In genomic region chr22:39994046-39994565, GRCh38 we compare ENCODE assay signal across 11 cellular contexts. TPM values are rescaled to one million over a fixed set of nuclear protein-coding genes. Genes with fewer than 3 reads are reported as not detected.
DNase-seq lines count a peak whose midpoint lies in the region; ATAC-seq and TF ChIP-seq lines count a peak whose summit lies in the region.
"Had no signal": no experiment of that assay in that cellular context is flagged by ENCODE, and none has a peak within 500 bp of the region (broad histone marks: within the 10 kb centered on the region; RNA-seq: fewer than 3 reads in every experiment).

No MANE protein-coding gene starts in this region.

- H3K4me2 ChIP-seq in SK-N-SH, result no peak overlapping the region

- H3K79me2 ChIP-seq in SK-N-SH (ENCODE audit: insufficient read depth), result no peaks in the 10 kb centered on the region

- no peaks in the 10 kb centered on the region for H3K36me3 Mint-ChIP-seq in activated T-cell treated with anti-CD3 and anti-CD28 coated beads, Interleukin-2, amount 50 U/mL, for 72 hours (ENCODE audit: insufficient read depth in 2 of 2)
- no peaks in the 10 kb centered on the region for H3K36me3 Mint-ChIP-seq in stimulated activated memory B cell treated with anti-CD40 and anti-IgM and Interleukin-4, amounts not matched to agents 10 μg/mL and 1 μg/mL and 100 μg/mL, for 72 hours

- no peak for TF ChIP-seq EP300 in SK-N-SH (IDR thresholded peaks at IDR 0.05; ENCODE audit: borderline replicate concordance in 1 of 2, low read depth in 1 of 2, low read length in 1 of 2)

- peaks cover 39% of the 10 kb centered on the region for H3K27me3 Mint-ChIP-seq in activated T-cell treated with anti-CD3 and anti-CD28 coated beads, Interleukin-2, amount 50 U/mL, for 72 hours (ENCODE audit: low read depth)
- H3K27me3 Mint-ChIP-seq in stimulated activated memory B cell treated with anti-CD40 and anti-IgM and Interleukin-4, amounts not matched to agents 10 μg/mL and 1 μg/mL and 100 μg/mL, for 72 hours, result peaks cover 51% of the 10 kb centered on the region

- POLR2A ChIA-PET in SK-N-SH (lab: Yijun Ruan, JAX), result no interaction called here

- 73% methylated on average over 9 of the region's 20 CpGs for WGBS in SK-N-SH (ENCODE audit: low lambda C conversion rate)

- peak; percentile 52 to 63 for ATAC-seq in activated T-cell treated with anti-CD3 and anti-CD28 coated beads, Interleukin-2, amount 50 U/mL, for 72 hours (replicated peaks in 1 of 2)
- peak; percentile 34 for ATAC-seq in stimulated activated memory B cell treated with anti-CD40 and anti-IgM and Interleukin-4, amounts not matched to agents 10 μg/mL and 1 μg/mL and 100 μg/mL, for 72 hours
- ATAC-seq in GM21723 (IDR thresholded peaks at IDR 0.05; ENCODE audit: unreplicated experiment), result no peak

- no peaks in the 10 kb centered on the region for H3K27me3 ChIP-seq in SK-N-SH (ENCODE audit: insufficient read depth)

- no peak for TF ChIP-seq CTCF in SK-N-SH (IDR thresholded peaks at IDR 0.05)

- H3K4me3 ChIP-seq in SK-N-MC, result no peak overlapping the region
- peak overlapping the region; percentile 14 for H3K4me3 ChIP-seq in iPS-11a (ENCODE audit: low read depth, low read length)
- no peak overlapping the region for H3K4me3 ChIP-seq in SK-N-SH (ENCODE audit: low read depth in 2 of 2, low read length in 1 of 2)

- H3K27ac ChIP-seq in SK-N-MC (peak overlapping the region; percentile 64), SK-N-SH (ENCODE audit: low read depth in 2 of 2, low read length in 1 of 2) (no peak overlapping the region)

- no peaks in the 10 kb centered on the region for H3K36me3 ChIP-seq in SK-N-MC (ENCODE audit: insufficient read depth, low read length)
- no peaks in the 10 kb centered on the region for H3K36me3 ChIP-seq in SK-N-SH (replicated peaks in 1 of 2; ENCODE audit: control insufficient read depth in 1 of 2, insufficient read depth in 2 of 2, low read length in 1 of 2)

- no peak overlapping the region for H3K9ac ChIP-seq in SK-N-MC (ENCODE audit: insufficient read length)
- no peak overlapping the region for H3K9ac ChIP-seq in SK-N-SH

- H3K4me1 Mint-ChIP-seq in activated T-cell treated with anti-CD3 and anti-CD28 coated beads, Interleukin-2, amount 50 U/mL, for 72 hours (ENCODE audit: low read depth), result peaks cover 13% of the 10 kb centered on the region
- H3K4me1 Mint-ChIP-seq in stimulated activated memory B cell treated with anti-CD40 and anti-IgM and Interleukin-4, amounts not matched to agents 10 μg/mL and 1 μg/mL and 100 μg/mL, for 72 hours, result peaks cover 7% of the 10 kb centered on the region

- H3K27ac Mint-ChIP-seq in activated T-cell treated with anti-CD3 and anti-CD28 coated beads, Interleukin-2, amount 50 U/mL, for 72 hours, result no peak overlapping the region
- peak overlapping the region; percentile 15 for H3K27ac Mint-ChIP-seq in stimulated activated memory B cell treated with anti-CD40 and anti-IgM and Interleukin-4, amounts not matched to agents 10 μg/mL and 1 μg/mL and 100 μg/mL, for 72 hours

- peaks cover 0 to 17% of the 10 kb centered on the region in 2 experiments; a peak in 1 of 4 replicates for H3K4me1 ChIP-seq in SK-N-SH (ENCODE audit: control insufficient read depth in 1 of 2, insufficient read depth in 2 of 2, low read depth in 1 of 2, low read length in 1 of 2)

- no peaks in the 10 kb centered on the region for H3K9me3 Mint-ChIP-seq in activated T-cell treated with anti-CD3 and anti-CD28 coated beads, Interleukin-2, amount 50 U/mL, for 72 hours
- no peaks in the 10 kb centered on the region for H3K9me3 Mint-ChIP-seq in stimulated activated memory B cell treated with anti-CD40 and anti-IgM and Interleukin-4, amounts not matched to agents 10 μg/mL and 1 μg/mL and 100 μg/mL, for 72 hours

- TF ChIP-seq RAD21 in SK-N-SH (IDR thresholded peaks at IDR 0.05; ENCODE audit: low read length), result no peak

- H3K9me2 ChIP-seq in SK-N-SH, result no peaks in the 10 kb centered on the region

- no peaks in the 10 kb centered on the region for H3K9me3 ChIP-seq in SK-N-MC (ENCODE audit: low read depth, low read length)
- no peaks in the 10 kb centered on the region for H3K9me3 ChIP-seq in SK-N-SH

- no peak for DNase-seq in SK-N-MC (ENCODE audit: low read depth, low spot score)
- peak; percentile 25 to 57 for DNase-seq in activated T-cell treated with anti-CD3 and anti-CD28 coated beads, Interleukin-2, amount 50 U/mL, for 72 hours
- no peak for DNase-seq in SK-N-SH
- no peak for DNase-seq in NCI-H2081 treated with DMSO at 0.1 percent for 48 hours (lab: John Stamatoyannopoulos, UW)
- no peak for DNase-seq in NCI-H1417 treated with DMSO at 0.1 percent for 48 hours (lab: John Stamatoyannopoulos, UW)
- DNase-seq: SHP77 had no signal

- H4K20me1 ChIP-seq in SK-N-SH (ENCODE audit: insufficient read depth), result no peaks in the 10 kb centered on the region

- H3K4me3 Mint-ChIP-seq in activated T-cell treated with anti-CD3 and anti-CD28 coated beads, Interleukin-2, amount 50 U/mL, for 72 hours, result peak overlapping the region; percentile 68 to 76
- H3K4me3 Mint-ChIP-seq in stimulated activated memory B cell treated with anti-CD40 and anti-IgM and Interleukin-4, amounts not matched to agents 10 μg/mL and 1 μg/mL and 100 μg/mL, for 72 hours, result peak overlapping the region; percentile 10

- no peak overlapping the region for H2AFZ ChIP-seq in SK-N-SH (ENCODE audit: low read depth)

- H3F3A ChIP-seq in SK-N-SH (replicated peaks; ENCODE audit: insufficient read depth), result no peaks in the 10 kb centered on the region

- CTCF ChIA-PET in SK-N-SH (lab: Yijun Ruan, JAX), result no interaction called here

TF ChIP-seq in SK-N-SH, 30 proteins besides CTCF, POLR2A, EP300 and RAD21:
- TF ChIP-seq ELF1 (IDR thresholded peaks at IDR 0.05), result no peak
- TF ChIP-seq SMC3 (IDR thresholded peaks at IDR 0.05; ENCODE audit: low read depth, low read length), result no peak
- TF ChIP-seq CHD2 (IDR thresholded peaks at IDR 0.05; ENCODE audit: low read length, partially characterized antibody), result no peak
- no peak for TF ChIP-seq SIN3A (IDR thresholded peaks at IDR 0.05; ENCODE audit: borderline replicate concordance, low read depth, low read length)
- TF ChIP-seq FOXJ3 (CRISPR knock-in tag; IDR thresholded peaks at IDR 0.05), result no peak
- TF ChIP-seq RCOR1 (IDR thresholded peaks at IDR 0.05; ENCODE audit: low read length), result no peak
- no peak for TF ChIP-seq YY1 (IDR thresholded peaks at IDR 0.05; ENCODE audit: low read depth)
- TF ChIP-seq, protein P1, sequence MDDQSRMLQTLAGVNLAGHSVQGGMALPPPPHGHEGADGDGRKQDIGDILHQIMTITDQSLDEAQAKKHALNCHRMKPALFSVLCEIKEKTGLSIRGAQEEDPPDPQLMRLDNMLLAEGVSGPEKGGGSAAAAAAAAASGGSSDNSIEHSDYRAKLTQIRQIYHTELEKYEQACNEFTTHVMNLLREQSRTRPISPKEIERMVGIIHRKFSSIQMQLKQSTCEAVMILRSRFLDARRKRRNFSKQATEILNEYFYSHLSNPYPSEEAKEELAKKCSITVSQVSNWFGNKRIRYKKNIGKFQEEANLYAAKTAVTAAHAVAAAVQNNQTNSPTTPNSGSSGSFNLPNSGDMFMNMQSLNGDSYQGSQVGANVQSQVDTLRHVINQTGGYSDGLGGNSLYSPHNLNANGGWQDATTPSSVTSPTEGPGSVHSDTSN (IDR thresholded peaks at IDR 0.05), result no peak
- no peak for TF ChIP-seq POLR2AphosphoS5 (IDR thresholded peaks at IDR 0.05; ENCODE audit: low read depth, low read length)
- no peak for TF ChIP-seq MEF2A (IDR thresholded peaks at IDR 0.05; ENCODE audit: borderline replicate concordance, low read depth)
- TF ChIP-seq NRF1 (IDR thresholded peaks at IDR 0.05; ENCODE audit: low read depth, low read length), result no peak
- no peak for TF ChIP-seq JUND (IDR thresholded peaks at IDR 0.05)
- no peak for TF ChIP-seq TCF12 (IDR thresholded peaks at IDR 0.05)

RNA-seq across cellular contexts. Expression of gene FAM83F, which starts 0.6 kb away (rescaled TPM):
- under 1 TPM; 0.81 to 0.89 TPM for total RNA-seq in activated T-cell treated with anti-CD3 and anti-CD28 coated beads, Interleukin-2, amount 50 U/mL, for 72 hours
- not detected in 2 replicates for polyA plus RNA-seq in SK-N-SH (2012; rRNA removed)
- not detected in 2 replicates for polyA plus RNA-seq in SK-N-SH (2012; cell fraction: cytosol; rRNA removed)
- not detected in 2 replicates for polyA plus RNA-seq in SK-N-SH (2012; cell fraction: nucleus; rRNA removed)
- total RNA-seq: fibroblast of lung had no signal
- polyA plus RNA-seq: fibroblast of lung had no signal

RNA-seq across cellular contexts. Expression of gene TMA7B, which starts 33.9 kb away (rescaled TPM):
- 1 to 10 TPM; 1.4 to 2.5 TPM for total RNA-seq in activated T-cell treated with anti-CD3 and anti-CD28 coated beads, Interleukin-2, amount 50 U/mL, for 72 hours
- polyA plus RNA-seq in SK-N-SH (2012; rRNA removed), result not detected in 2 replicates
- not detected in 2 replicates for polyA plus RNA-seq in SK-N-SH (2012; cell fraction: cytosol; rRNA removed)
- 0.09 TPM in 1 of 2 replicates, not detected in the other for polyA plus RNA-seq in SK-N-SH (2012; cell fraction: nucleus; rRNA removed)
- total RNA-seq: fibroblast of lung, HT1080 had no signal
- polyA plus RNA-seq: fibroblast of lung had no signal

Comparison
In these comparisons a context has a peak if more than half of its experiments do, and no peak if none do; other contexts are left out.
1. DNase-seq: peak in activated T-cell treated with anti-CD3 and anti-CD28 coated beads, Interleukin-2, amount 50 U/mL, for 72 hours (2 of 2); none in SK-N-MC (single experiment), SK-N-SH (single experiment), NCI-H2081 treated with DMSO at 0.1 percent for 48 hours (single experiment) and NCI-H1417 treated with DMSO at 0.1 percent for 48 hours (single experiment).